8 cellular contexts compared by ENCODE assay signal in genomic region chr20:43914697-43915208, GRCh38. TPM values are rescaled to one million over a fixed set of nuclear protein-coding genes. Genes with fewer than 3 reads are reported as not detected.
DNase-seq lines count a peak whose midpoint lies in the region; ATAC-seq and TF ChIP-seq lines count a peak whose summit lies in the region.

Gene TOX2, plus strand, starts transcription at chr20:43914852. Its CDS starts 40 bp downstream, at chr20:43914892.

- H3K27ac Mint-ChIP-seq in CD4-positive, CD25-positive, alpha-beta regulatory T cell = peak within 1 kb of the TSS; percentile 40 to 84 (median 83)
- H3K27ac Mint-ChIP-seq in naive thymus-derived CD8-positive, alpha-beta T cell = peak within 1 kb of the TSS; percentile 0 to 84 (median 64)

- peaks cover 1% of the 10 kb centered on the region for H3K27me3 ChIP-seq in CD4-positive, CD25-positive, alpha-beta regulatory T cell (ENCODE audit: control insufficient read depth, insufficient read depth, low read length)
- peaks cover 0 to 33% of the 10 kb centered on the region in 2 donors for H3K27me3 ChIP-seq in tibial nerve

- H3K9me3 Mint-ChIP-seq in CD4-positive, CD25-positive, alpha-beta regulatory T cell = peaks cover 0 to 13% (median 0%) of the 10 kb centered on the region in 7 donors
- H3K9me3 Mint-ChIP-seq in naive thymus-derived CD8-positive, alpha-beta T cell = peaks cover 0 to 19% (median 11%) of the 10 kb centered on the region in 9 donors

- TF ChIP-seq EP300 in tibial nerve (IDR thresholded peaks at IDR 0.05) = no peak

- WGBS in tibial nerve, 2 donors = 0% methylated on average over 2 to 17 of the region's 79 CpGs

- no peak for TF ChIP-seq POLR2A in tibial nerve (IDR thresholded peaks at IDR 0.05)

- H3K4me3 ChIP-seq in CD4-positive, CD25-positive, alpha-beta regulatory T cell (ENCODE audit: low read depth, low read length) = peak within 1 kb of the TSS; percentile 34
- H3K4me3 ChIP-seq in epithelial cell of esophagus (ENCODE audit: low read length) = no peak within 1 kb of the TSS
- H3K4me3 ChIP-seq in tibial nerve = peak within 1 kb of the TSS in 2 of 4 donors; percentile 29 to 51

- TF ChIP-seq CTCF in epithelial cell of esophagus (IDR thresholded peaks at IDR 0.05; ENCODE audit: insufficient read depth, low read depth, low read length, missing control alignments) (no peak), tibial nerve (IDR thresholded peaks at IDR 0.05) (no peak)

- POLR2A ChIA-PET in naive thymus-derived CD8-positive, alpha-beta T cell (lab: Charles Lee) = no interaction called here

- H3K27me3 Mint-ChIP-seq in CD4-positive, CD25-positive, alpha-beta regulatory T cell = peaks cover 11% of the 10 kb centered on the region
- peaks cover 12 to 55% (median 40%) of the 10 kb centered on the region in 5 donors for H3K27me3 Mint-ChIP-seq in naive thymus-derived CD8-positive, alpha-beta T cell

- peak; percentile 70 to 81 for ATAC-seq in CD4-positive, CD25-positive, alpha-beta regulatory T cell (ENCODE audit: low read depth in 2 of 2)
- ATAC-seq in GM21529 (IDR thresholded peaks at IDR 0.05; ENCODE audit: unreplicated experiment) = peak; percentile 38
- peak; percentile 77 to 85 for ATAC-seq in naive thymus-derived CD8-positive, alpha-beta T cell

- H3K4me1 ChIP-seq in CD4-positive, CD25-positive, alpha-beta regulatory T cell (ENCODE audit: control insufficient read depth, insufficient read depth, low read length, poor library complexity, severe bottlenecking) = peaks cover 27% of the 10 kb centered on the region
- peaks cover 0 to 17% (median 0%) of the 10 kb centered on the region in 4 donors for H3K4me1 ChIP-seq in tibial nerve

- peak within 1 kb of the TSS; percentile 85 to 96 (median 92) for H3K4me3 Mint-ChIP-seq in CD4-positive, CD25-positive, alpha-beta regulatory T cell
- peak within 1 kb of the TSS; percentile 75 to 94 (median 90) for H3K4me3 Mint-ChIP-seq in naive thymus-derived CD8-positive, alpha-beta T cell

- H3K4me1 Mint-ChIP-seq in CD4-positive, CD25-positive, alpha-beta regulatory T cell = peaks cover 0 to 68% (median 30%) of the 10 kb centered on the region in 4 donors
- peaks cover 10 to 24% (median 19%) of the 10 kb centered on the region in 4 donors for H3K4me1 Mint-ChIP-seq in naive thymus-derived CD8-positive, alpha-beta T cell

- DNase-seq in CD4-positive, CD25-positive, alpha-beta regulatory T cell = peak; percentile 54 to 64 (median 54)
- DNase-seq in NCI-H1105 (lab: John Stamatoyannopoulos, UW) = peak; percentile 59
- peak; percentile 28 to 41 for DNase-seq in activated CD4-positive, alpha-beta T cell treated with anti-CD3 and anti-CD28 coated beads, Interleukin-2, amount 50 U/mL, for 48 hours
- peak; percentile 22 for DNase-seq in epithelial cell of esophagus (ENCODE audit: low read depth)
- peak in 9 of 10 donors; percentile 17 to 67 (median 50) for DNase-seq in naive thymus-derived CD8-positive, alpha-beta T cell
- DNase-seq in tibial nerve (ENCODE audit: low spot score in 2 of 2) = no peak
- no peak for DNase-seq in NCI-H446 (lab: John Stamatoyannopoulos, UW)

- no peaks in the 10 kb centered on the region for H3K9me3 ChIP-seq in CD4-positive, CD25-positive, alpha-beta regulatory T cell (ENCODE audit: control insufficient read depth in 2 of 2, low read length in 2 of 2)
- H3K9me3 ChIP-seq in tibial nerve = peaks cover 0 to 39% (median 4%) of the 10 kb centered on the region in 4 donors

- no peak within 1 kb of the TSS for H3K27ac ChIP-seq in CD4-positive, CD25-positive, alpha-beta regulatory T cell (ENCODE audit: insufficient read depth, low read length, poor library complexity, severe bottlenecking)
- no peak within 1 kb of the TSS for H3K27ac ChIP-seq in tibial nerve

- no peaks in the 10 kb centered on the region for H3K36me3 ChIP-seq in CD4-positive, CD25-positive, alpha-beta regulatory T cell (ENCODE audit: control insufficient read depth, insufficient read depth, low read length)
- H3K36me3 ChIP-seq in tibial nerve = no peaks in the 10 kb centered on the region

- no peaks in the 10 kb centered on the region for H3K36me3 Mint-ChIP-seq in CD4-positive, CD25-positive, alpha-beta regulatory T cell
- H3K36me3 Mint-ChIP-seq in naive thymus-derived CD8-positive, alpha-beta T cell = peaks cover 0 to 14% (median 2%) of the 10 kb centered on the region in 3 donors

RNA-seq across cellular contexts. Expression of gene TOX2, which starts in this region (rescaled TPM):
- total RNA-seq in CD4-positive, CD25-positive, alpha-beta regulatory T cell = 9.2 TPM
- 1 to 10 TPM; 2.0 to 5.6 (median 2.8) TPM for polyA plus RNA-seq in CD4-positive, CD25-positive, alpha-beta regulatory T cell
- total RNA-seq in naive thymus-derived CD8-positive, alpha-beta T cell = 1 to 10 TPM in 1 of 2 experiments, under 1 TPM in 1; 0.31 to 1.2 TPM
- 1 to 10 TPM in 2 of 3 donors, under 1 TPM in 1; 0.89 to 1.3 (median 1.2) TPM for polyA plus RNA-seq in naive thymus-derived CD8-positive, alpha-beta T cell
- 1 to 10 TPM; 1.3 to 3.3 (median 1.9) TPM for total RNA-seq in tibial nerve

Comparison
In these comparisons a context has a peak if more than half of its experiments do, and no peak if none do; other contexts are left out.
1. DNase-seq: peak in CD4-positive, CD25-positive, alpha-beta regulatory T cell (3 of 3), NCI-H1105 (single experiment), activated CD4-positive, alpha-beta T cell treated with anti-CD3 and anti-CD28 coated beads, Interleukin-2, amount 50 U/mL, for 48 hours (2 of 2), epithelial cell of esophagus (single experiment) and naive thymus-derived CD8-positive, alpha-beta T cell (9 of 10); none in tibial nerve (0 of 2) and NCI-H446 (0 of 2).
2. Peak in every context shown above with its lines, with median percentiles within 50 percentile points of each other: ATAC-seq.